In the genomic region with DNA sequence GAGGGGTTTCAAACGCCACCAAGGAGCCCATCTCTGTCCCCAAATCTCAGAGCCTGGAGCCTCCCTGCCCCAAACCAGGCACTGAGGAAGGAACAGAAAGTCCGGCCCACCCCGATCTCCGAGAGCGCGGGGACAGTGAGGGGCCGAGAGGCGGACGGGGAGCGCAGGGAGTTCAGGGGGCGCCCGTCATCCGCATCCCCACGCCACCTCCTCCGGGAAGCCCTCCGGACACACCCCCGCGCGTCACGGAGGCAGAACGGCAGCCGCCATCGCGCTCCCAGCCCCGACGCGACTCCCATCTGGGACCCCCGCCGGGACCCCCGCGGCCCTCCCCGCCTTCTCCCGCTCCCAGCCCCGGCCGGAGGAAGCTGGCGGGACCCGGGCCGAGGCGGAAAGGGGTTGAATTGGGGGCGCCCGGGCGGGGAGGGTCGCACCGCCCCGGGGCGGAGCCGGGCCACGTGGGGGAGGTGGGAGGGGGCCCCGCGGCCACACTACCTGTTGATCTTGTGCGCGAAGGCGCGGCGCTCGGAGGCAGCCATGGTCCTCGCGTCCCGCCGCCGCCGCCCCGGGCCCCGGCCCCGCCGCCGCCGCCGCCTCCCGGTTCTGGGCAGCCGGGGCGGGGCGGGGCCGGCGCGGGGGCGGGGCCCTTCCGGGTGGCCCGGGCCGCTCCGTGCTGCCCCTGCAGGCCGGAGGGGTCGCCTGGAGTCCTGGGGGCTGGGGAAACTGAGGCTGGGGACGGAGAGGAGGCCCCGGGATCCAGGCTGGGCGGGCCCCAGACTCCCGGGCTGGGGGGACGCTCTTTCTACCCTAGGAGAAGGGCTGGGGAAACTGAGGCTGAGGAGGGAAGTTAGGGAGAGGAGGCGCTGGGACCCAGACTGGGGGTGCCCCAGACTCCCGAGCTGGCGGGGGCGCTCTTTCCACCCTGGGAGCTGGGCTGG, we compare ENCODE assay signal across 8 cellular contexts. TPM values are rescaled to one million over a fixed set of nuclear protein-coding genes. Genes with fewer than 3 reads are reported as not detected.
DNase-seq lines count a peak whose midpoint lies in the region; ATAC-seq, FAIRE-seq and TF ChIP-seq lines count a peak whose summit lies in the region.

A gene with protein sequence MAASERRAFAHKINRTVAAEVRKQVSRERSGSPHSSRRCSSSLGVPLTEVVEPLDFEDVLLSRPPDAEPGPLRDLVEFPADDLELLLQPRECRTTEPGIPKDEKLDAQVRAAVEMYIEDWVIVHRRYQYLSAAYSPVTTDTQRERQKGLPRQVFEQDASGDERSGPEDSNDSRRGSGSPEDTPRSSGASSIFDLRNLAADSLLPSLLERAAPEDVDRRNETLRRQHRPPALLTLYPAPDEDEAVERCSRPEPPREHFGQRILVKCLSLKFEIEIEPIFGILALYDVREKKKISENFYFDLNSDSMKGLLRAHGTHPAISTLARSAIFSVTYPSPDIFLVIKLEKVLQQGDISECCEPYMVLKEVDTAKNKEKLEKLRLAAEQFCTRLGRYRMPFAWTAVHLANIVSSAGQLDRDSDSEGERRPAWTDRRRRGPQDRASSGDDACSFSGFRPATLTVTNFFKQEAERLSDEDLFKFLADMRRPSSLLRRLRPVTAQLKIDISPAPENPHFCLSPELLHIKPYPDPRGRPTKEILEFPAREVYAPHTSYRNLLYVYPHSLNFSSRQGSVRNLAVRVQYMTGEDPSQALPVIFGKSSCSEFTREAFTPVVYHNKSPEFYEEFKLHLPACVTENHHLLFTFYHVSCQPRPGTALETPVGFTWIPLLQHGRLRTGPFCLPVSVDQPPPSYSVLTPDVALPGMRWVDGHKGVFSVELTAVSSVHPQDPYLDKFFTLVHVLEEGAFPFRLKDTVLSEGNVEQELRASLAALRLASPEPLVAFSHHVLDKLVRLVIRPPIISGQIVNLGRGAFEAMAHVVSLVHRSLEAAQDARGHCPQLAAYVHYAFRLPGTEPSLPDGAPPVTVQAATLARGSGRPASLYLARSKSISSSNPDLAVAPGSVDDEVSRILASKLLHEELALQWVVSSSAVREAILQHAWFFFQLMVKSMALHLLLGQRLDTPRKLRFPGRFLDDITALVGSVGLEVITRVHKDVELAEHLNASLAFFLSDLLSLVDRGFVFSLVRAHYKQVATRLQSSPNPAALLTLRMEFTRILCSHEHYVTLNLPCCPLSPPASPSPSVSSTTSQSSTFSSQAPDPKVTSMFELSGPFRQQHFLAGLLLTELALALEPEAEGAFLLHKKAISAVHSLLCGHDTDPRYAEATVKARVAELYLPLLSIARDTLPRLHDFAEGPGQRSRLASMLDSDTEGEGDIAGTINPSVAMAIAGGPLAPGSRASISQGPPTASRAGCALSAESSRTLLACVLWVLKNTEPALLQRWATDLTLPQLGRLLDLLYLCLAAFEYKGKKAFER (N-terminal part only) (minus strand): TSS at position 623 of the 938 bp plus-strand sequence. CDS start 84 bp downstream, at position 539.

- H3K4me3 ChIP-seq in A673 (ENCODE audit: low read depth, low read length, poor library complexity, severe bottlenecking) (peak within 1 kb of the TSS; percentile 79), aorta (ENCODE audit: low read length in 2 of 2) (peak within 1 kb of the TSS; percentile 81 to 89)

- peak; percentile 43 for TF ChIP-seq CTCF in A673 (conservative IDR thresholded peaks at IDR 0.05; ENCODE audit: low read depth, low read length)

- ATAC-seq in esophagus mucosa: peak; percentile 7
- peak; percentile 48 to 70 for ATAC-seq in naive thymus-derived CD8-positive, alpha-beta T cell
- peak; percentile 57 for ATAC-seq in aorta (ENCODE audit: low FRiP score)

- H3K9me3 ChIP-seq in A673 (ENCODE audit: low read depth, low read length, poor library complexity, severe bottlenecking) (no peaks in the 10 kb centered on the region), aorta (ENCODE audit: control insufficient read depth, low read length) (no peaks in the 10 kb centered on the region)

- no peak within 1 kb of the TSS for H3K27ac Mint-ChIP-seq in naive thymus-derived CD8-positive, alpha-beta T cell

- H3K4me1 Mint-ChIP-seq in naive thymus-derived CD8-positive, alpha-beta T cell: peaks cover 0 to 9% (median 4%) of the 10 kb centered on the region in 4 donors

- H3K9me3 Mint-ChIP-seq in naive thymus-derived CD8-positive, alpha-beta T cell: peaks cover 0 to 2% (median 0%) of the 10 kb centered on the region in 9 donors

- no peaks in the 10 kb centered on the region for H3K27me3 ChIP-seq in A673 (replicated peaks; ENCODE audit: insufficient read depth, low read depth, low read length, poor library complexity)
- no peaks in the 10 kb centered on the region for H3K27me3 ChIP-seq in aorta (ENCODE audit: control insufficient read depth in 1 of 2, insufficient read depth in 2 of 2, low read length in 1 of 2)

- H3K27ac ChIP-seq in A673 (ENCODE audit: low read depth, low read length, poor library complexity, severe bottlenecking) (peak within 1 kb of the TSS; percentile 63), aorta (ENCODE audit: low read depth in 1 of 2, low read length in 2 of 2) (no peak within 1 kb of the TSS)

- intact Hi-C loops in A673 (cut with micrococcal nuclease; ENCODE audit: unreplicated experiment) (no loop called here), aorta (cut with DNase I) (no loop called here)

- BruUV-seq in A673 (replicated peaks; lab: Mats Ljungman, UMichigan): no TSS peak

- H3K4me1 ChIP-seq in A673 (ENCODE audit: insufficient read depth, low read length, poor library complexity, severe bottlenecking) (peaks cover 3% of the 10 kb centered on the region), aorta (ENCODE audit: control insufficient read depth in 1 of 2, insufficient read depth in 2 of 2, low read length in 2 of 2) (no peaks in the 10 kb centered on the region)

- peak within 1 kb of the TSS; percentile 59 to 82 (median 71) for H3K4me3 Mint-ChIP-seq in naive thymus-derived CD8-positive, alpha-beta T cell

- WGBS in aorta, 2 donors: 1% methylated on average over 36 to 92 of the region's 92 CpGs

- CTCF ChIA-PET in A673 (lab: Charles Lee): no interaction called here

- POLR2A ChIA-PET in A673 (lab: Charles Lee; ENCODE audit: low non-redundant PET): interaction anchor here (0.7 kb wide), 1 partner anchor 35 kb away, joined by 8 read pairs; no protein-coding TSS in a partner anchor
- POLR2A ChIA-PET in naive thymus-derived CD8-positive, alpha-beta T cell (lab: Charles Lee): no interaction called here

- FAIRE-seq in RCC 7860 (lab: Jason Lieb, UNC): no peak

- peaks cover 0 to 12% (median 0%) of the 10 kb centered on the region in 3 donors for H3K36me3 Mint-ChIP-seq in naive thymus-derived CD8-positive, alpha-beta T cell

- peaks cover 23 to 65% (median 36%) of the 10 kb centered on the region in 5 donors for H3K27me3 Mint-ChIP-seq in naive thymus-derived CD8-positive, alpha-beta T cell

- H3K36me3 ChIP-seq in A673 (ENCODE audit: insufficient read depth, low read length, poor library complexity, severe bottlenecking) (no peaks in the 10 kb centered on the region), aorta (ENCODE audit: control insufficient read depth in 1 of 2, insufficient read depth in 2 of 2, low read length in 1 of 2) (no peaks in the 10 kb centered on the region)

- DNase-seq in A673 (ENCODE audit: low spot score) (peak; percentile 48), GM19238 (ENCODE audit: insufficient read length, low spot score) (peak; percentile 54), aorta (peak in 1 of 2 donors; percentile 83), RCC 7860 (ENCODE audit: low spot score) (no peak)
- peak; percentile 14 for DNase-seq in activated CD4-positive, alpha-beta T cell treated with anti-CD3 and anti-CD28 coated beads, Interleukin-2, amount 50 U/mL, for 1 hour
- peak in 2 of 10 donors; percentile 3 to 24 for DNase-seq in naive thymus-derived CD8-positive, alpha-beta T cell
- DNase-seq in stimulated activated naive CD4-positive, alpha-beta T cell treated with Interleukin-2 at 50 U/mL for 16 hours (lab: John Stamatoyannopoulos, UW): no peak

RNA-seq across cellular contexts. Expression of the gene that starts here (rescaled TPM):
- total RNA-seq in A673 (2021): 15.6 and 24.5 TPM in 2 replicates
- total RNA-seq in esophagus mucosa: 49.1 TPM
- total RNA-seq in naive thymus-derived CD8-positive, alpha-beta T cell: under 1 TPM; 0.16 to 0.34 TPM
- polyA plus RNA-seq in naive thymus-derived CD8-positive, alpha-beta T cell: not detected
- total RNA-seq in aorta: 100 to 1,000 TPM in 1 of 2 donors, 10 to 100 TPM in 1; 73.1 to 109 TPM
- polyA plus RNA-seq in aorta: 10 to 100 TPM; 12.8 to 71.8 TPM

Comparison
In these comparisons a context has a peak if more than half of its experiments do, and no peak if none do; other contexts are left out.
1. RNA of the gene that starts here (total RNA-seq): 73.1 to 109 TPM in aorta, 49.1 TPM in esophagus mucosa (single experiment) and 15.6 to 24.5 TPM in A673; 0.16 to 0.34 TPM in naive thymus-derived CD8-positive, alpha-beta T cell; every median in the first group is over 10 times any median in the second.
2. RNA of the gene that starts here (polyA plus RNA-seq): 12.8 to 71.8 TPM in aorta; not detected in naive thymus-derived CD8-positive, alpha-beta T cell; every median in the first group is over 10 times any median in the second.
3. Peak in ATAC-seq in naive thymus-derived CD8-positive, alpha-beta T cell; RNA of the gene not detected or under 1 TPM.
4. DNase-seq: peak in A673 (single experiment), GM19238 (single experiment) and activated CD4-positive, alpha-beta T cell treated with anti-CD3 and anti-CD28 coated beads, Interleukin-2, amount 50 U/mL, for 1 hour (single experiment); none in stimulated activated naive CD4-positive, alpha-beta T cell treated with Interleukin-2 at 50 U/mL for 16 hours (single experiment) and RCC 7860 (single experiment).
5. ATAC-seq: peak in every context shown above with its lines; median percentile 59 in naive thymus-derived CD8-positive, alpha-beta T cell; 57 in aorta; 7 in esophagus mucosa.